ENCODE assay signal across 30 cellular contexts in the genomic region with DNA sequence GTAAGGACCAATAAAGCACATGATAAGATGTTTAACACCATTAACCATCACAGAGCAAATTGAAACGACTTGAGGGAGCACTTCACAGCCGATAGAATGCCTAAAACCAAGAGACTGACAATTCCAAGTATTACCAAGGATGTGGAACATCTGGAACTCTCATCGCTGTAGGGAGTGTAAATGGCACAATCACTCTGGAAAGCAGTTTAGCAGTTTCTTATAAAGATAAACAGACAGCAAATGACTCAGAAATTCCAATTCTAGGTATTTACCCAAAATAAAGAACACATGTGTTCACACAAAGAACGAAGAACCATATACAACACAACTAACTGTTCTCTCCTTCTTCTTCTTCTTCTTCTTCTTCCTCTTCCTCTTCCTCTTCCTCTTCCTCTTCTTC. TPM values are rescaled to one million over a fixed set of nuclear protein-coding genes. Genes with fewer than 3 reads are reported as not detected.
"Had no signal": no experiment of that assay in that cellular context is flagged by ENCODE, and none has a peak within 500 bp of the region (broad histone marks: within the 10 kb centered on the region; RNA-seq: fewer than 3 reads in every experiment).

No MANE protein-coding gene starts in this region.

- H3K4me1 ChIP-seq: adrenal gland had no signal

- H3K4me3 ChIP-seq: adrenal gland, K562 had no signal

- H3K9me3 Mint-ChIP-seq: activated CD4-positive, alpha-beta memory T cell treated with anti-CD3 and anti-CD28 coated beads, Interleukin-2, amount 10 ng/mL, durations not matched to agents 7 days and 5 days; activated naive CD4-positive, alpha-beta T cell treated with anti-CD3 and anti-CD28 coated beads, Interleukin-2, amount 10 ng/mL, durations not matched to agents 7 days and 5 days; activated naive CD8-positive, alpha-beta T cell treated with anti-CD3 and anti-CD28 coated beads for 36 hours; activated T-cell treated with anti-CD3 and anti-CD28 coated beads, Interleukin-2, amount 50 U/mL, for 72 hours; activated T-helper 2 cell treated with anti-CD3 and anti-CD28 coated beads, Interferon-gamma antibody, Interleukin-2, Interleukin-4, amounts not matched to agents 10 μg/mL and 5 μg/mL and 100 μg/mL, durations not matched to agents 14 hours and 24 hours and 36 hours; T-helper 1 cell treated with Interleukin-12 subunit alpha and Interleukin-12 subunit beta and Interleukin-4 antibody, amounts not matched to agents 30 μg/mL and 1 μg/mL, for 36 hours had no signal

- H3K4me3 Mint-ChIP-seq: activated CD4-positive, alpha-beta memory T cell treated with anti-CD3 and anti-CD28 coated beads, Interleukin-2, amount 10 ng/mL, durations not matched to agents 7 days and 5 days; activated CD4-positive, alpha-beta T cell treated with anti-CD3 and anti-CD28 coated beads for 36 hours; activated naive CD4-positive, alpha-beta T cell treated with anti-CD3 and anti-CD28 coated beads, Interleukin-2, amount 10 ng/mL, durations not matched to agents 7 days and 5 days; activated naive CD8-positive, alpha-beta T cell treated with anti-CD3 and anti-CD28 coated beads for 36 hours; activated T-cell treated with anti-CD3 and anti-CD28 coated beads, Interleukin-2, amount 50 U/mL, for 72 hours; T-helper 1 cell treated with Interleukin-12 subunit alpha and Interleukin-12 subunit beta and Interleukin-4 antibody, amounts not matched to agents 30 μg/mL and 1 μg/mL, for 36 hours had no signal

- H3K27ac ChIP-seq: adrenal gland, VCaP had no signal

- H3K9me3 ChIP-seq: adrenal gland had no signal

- FAIRE-seq: K562 had no signal

- DNase-seq: activated CD4-positive, alpha-beta memory T cell treated with anti-CD3 and anti-CD28 coated beads, Interleukin-2, amount 10 ng/mL, durations not matched to agents 7 days and 5 days; activated CD4-positive, alpha-beta T cell treated with anti-CD3 and anti-CD28 coated beads for 36 hours; activated CD4-positive, alpha-beta T cell treated with anti-CD3 and anti-CD28 coated beads, Interleukin-2, amount 50 U/mL, for 1 hour; activated gamma-delta T cell treated with Interleukin-2 at 50 U/mL for 16 hours; activated naive CD4-positive, alpha-beta T cell treated with anti-CD3 and anti-CD28 coated beads, Interleukin-2, amount 10 ng/mL, durations not matched to agents 7 days and 5 days; activated naive CD8-positive, alpha-beta T cell treated with anti-CD3 and anti-CD28 coated beads for 36 hours; activated T-cell treated with anti-CD3 and anti-CD28 coated beads for 4 hours; activated T-cell treated with anti-CD3 and anti-CD28 coated beads, Interleukin-2, amount 50 U/mL, for 72 hours; adrenal gland; anterior cingulate cortex; cerebellar nuclear complex; Karpas-422; MM.1S; NCI-H1105; NCI-H1436 treated with DMSO at 0.1 percent for 48 hours; NCI-H187; NCI-H2081; NCI-H446 treated with DMSO at 0.1 percent for 48 hours; NCI-H526 treated with DMSO at 0.1 percent for 48 hours; NCI-H82; SHP77 treated with DMSO at 0.1 percent for 48 hours had no signal

- H3K4me1 Mint-ChIP-seq: activated CD4-positive, alpha-beta T cell treated with anti-CD3 and anti-CD28 coated beads for 36 hours had no signal

- H3K36me3 ChIP-seq: adrenal gland had no signal

- H3K36me3 Mint-ChIP-seq: activated naive CD4-positive, alpha-beta T cell treated with anti-CD3 and anti-CD28 coated beads, Interleukin-2, amount 10 ng/mL, durations not matched to agents 7 days and 5 days; activated naive CD8-positive, alpha-beta T cell treated with anti-CD3 and anti-CD28 coated beads for 36 hours had no signal

- ATAC-seq: activated CD4-positive, alpha-beta T cell treated with anti-CD3 and anti-CD28 coated beads for 36 hours; activated T-cell treated with anti-CD3 and anti-CD28 coated beads, Interleukin-2, amount 50 U/mL, for 72 hours; K562; Panc1 had no signal

RNA-seq across cellular contexts. Expression of gene UBD, which starts 8.5 kb away (rescaled TPM):
- total RNA-seq: cardiac septum, K562, OCI-LY7, SK-MEL-5 had no signal

RNA-seq across cellular contexts. Expression of gene OR2H2, which starts 16.9 kb away (rescaled TPM):
- total RNA-seq: activated CD4-positive, alpha-beta memory T cell treated with anti-CD3 and anti-CD28 coated beads, Interleukin-2, amount 10 ng/mL, durations not matched to agents 7 days and 5 days; activated CD4-positive, alpha-beta T cell treated with anti-CD3 and anti-CD28 coated beads for 36 hours; activated CD8-positive, alpha-beta memory T cell treated with anti-CD3 and anti-CD28 coated beads for 36 hours; activated naive CD8-positive, alpha-beta T cell treated with anti-CD3 and anti-CD28 coated beads for 36 hours; activated T-cell treated with anti-CD3 and anti-CD28 coated beads, Interleukin-2, amount 50 U/mL, for 72 hours; activated T-helper 2 cell treated with anti-CD3 and anti-CD28 coated beads, Interferon-gamma antibody, Interleukin-2, Interleukin-4, amounts not matched to agents 10 μg/mL and 5 μg/mL and 100 μg/mL, durations not matched to agents 14 hours and 24 hours and 36 hours; adrenal gland; cardiac septum; K562; OCI-LY7; SK-MEL-5 had no signal
